8 cellular contexts compared by ENCODE assay signal in genomic region chr19:6198896-6199239, GRCh38.
DNase-seq lines count a peak whose midpoint lies in the region; ATAC-seq, FAIRE-seq and TF ChIP-seq lines count a peak whose summit lies in the region.

No MANE protein-coding gene starts in this region.

- POLR2A ChIA-PET in HEK293T (lab: Yijun Ruan, JAX) (interaction anchor here (1.2 kb wide), 1 partner anchor 11 kb away, joined by 4 read pairs; no protein-coding TSS in a partner anchor), HepG2 (lab: Yijun Ruan, JAX) (interaction anchor here (0.7 to 1.5 kb wide), 2 partner anchors 33 to 173 kb away, joined by 3 to 7 read pairs; partner anchors contain the start of gene ALKBH7)

- peak overlapping the region; percentile 82 to 98 (median 86) for H3K4me3 ChIP-seq in HepG2 (replicated peaks in 1 of 3; ENCODE audit: insufficient read depth in 1 of 3, low read depth in 2 of 3, low read length in 3 of 3)
- H3K4me3 ChIP-seq in transverse colon, result peak overlapping the region; percentile 45 to 84 (median 52)
- H3K4me3 ChIP-seq in aorta (ENCODE audit: low read length in 2 of 2), result peak overlapping the region in 1 of 2 donors; percentile 5

- TF ChIP-seq CTCF in CD14-positive monocyte (IDR thresholded peaks at IDR 0.05) (no peak), HepG2 (CRISPR knock-in tag; IDR thresholded peaks at IDR 0.05) (no peak), transverse colon (IDR thresholded peaks at IDR 0.05) (no peak)

- H3K27me3 Mint-ChIP-seq in CD14-positive monocyte (ENCODE audit: low read depth in 3 of 3), result peaks cover 0 to 4% (median 0%) of the 10 kb centered on the region in 3 donors
- H3K27me3 Mint-ChIP-seq in activated T-helper 17 cell treated with anti-CD3 and anti-CD28 coated beads, Interleukin-2, amount 50 U/mL, for 72 hours, result no peaks in the 10 kb centered on the region

- CTCF ChIA-PET in HEK293T (lab: Yijun Ruan, JAX) (interaction anchor here (1.3 kb wide), 1 partner anchor 20 kb away, joined by 7 read pairs; no protein-coding TSS in a partner anchor), HepG2 (lab: Yijun Ruan, JAX; ENCODE audit: low intra/inter-chr PET ratio, low total read pairs) (no interaction called here)

- H4K20me1 ChIP-seq in HepG2 (ENCODE audit: insufficient read depth, low read length), result no peaks in the 10 kb centered on the region

- H2AFZ ChIP-seq in HepG2 (ENCODE audit: low read length), result no peak overlapping the region

- peak overlapping the region; percentile 80 to 93 (median 88) for H3K27ac Mint-ChIP-seq in CD14-positive monocyte
- peak overlapping the region; percentile 99 for H3K27ac Mint-ChIP-seq in activated T-helper 17 cell treated with anti-CD3 and anti-CD28 coated beads, Interleukin-2, amount 50 U/mL, for 72 hours

- H3K36me3 ChIP-seq in HepG2 (replicated peaks in 1 of 2; ENCODE audit: control insufficient read depth in 1 of 2, insufficient read depth in 2 of 2, low read length in 2 of 2) (no peaks in the 10 kb centered on the region), transverse colon (no peaks in the 10 kb centered on the region), aorta (ENCODE audit: control insufficient read depth in 1 of 2, insufficient read depth in 2 of 2, low read length in 1 of 2) (no peaks in the 10 kb centered on the region)

- in situ Hi-C loops in HepG2 (cut with HindIII; ENCODE audit: extremely low pct_ligation_motif_present, low pct_unique_long_range_greater_than_20kb), result no loop called here
- in situ Hi-C loops in transverse colon (cut with MboI; ENCODE audit: low pct_ligation_motif_present in 1 of 4, low pct_unique_long_range_greater_than_20kb in 1 of 4, low sequenced_read_pairs in 3 of 4), result loop anchor here in 1 of 4 donors (25.0 kb wide), 1 partner anchor 88 kb away; the partner anchor contains the start of gene MLLT1

- no peaks in the 10 kb centered on the region for H3K9me3 ChIP-seq in HepG2 (ENCODE audit: low read length)
- no peaks in the 10 kb centered on the region for H3K9me3 ChIP-seq in transverse colon
- H3K9me3 ChIP-seq in aorta (ENCODE audit: control insufficient read depth, low read length), result no peaks in the 10 kb centered on the region

- peak; percentile 1 for ATAC-seq in activated T-helper 17 cell treated with anti-CD3 and anti-CD28 coated beads, Interleukin-2, amount 50 U/mL, for 72 hours (replicated peaks)
- ATAC-seq in HepG2 (no peak; the same call in 2 of the 3 replicates), aorta (ENCODE audit: low FRiP score) (no peak)

- peaks cover 8 to 10% of the 10 kb centered on the region in 2 donors for H3K36me3 Mint-ChIP-seq in CD14-positive monocyte
- H3K36me3 Mint-ChIP-seq in activated T-helper 17 cell treated with anti-CD3 and anti-CD28 coated beads, Interleukin-2, amount 50 U/mL, for 72 hours (ENCODE audit: low read depth), result peaks cover 17% of the 10 kb centered on the region

- peaks cover 0 to 26% (median 10%) of the 10 kb centered on the region in 7 donors for H3K9me3 Mint-ChIP-seq in CD14-positive monocyte
- no peaks in the 10 kb centered on the region for H3K9me3 Mint-ChIP-seq in activated T-helper 17 cell treated with anti-CD3 and anti-CD28 coated beads, Interleukin-2, amount 50 U/mL, for 72 hours

- intact Hi-C loops in CD14-positive monocyte (cut with micrococcal nuclease) (no loop called here), HepG2 (cut with micrococcal nuclease; ENCODE audit: unreplicated experiment) (no loop called here), transverse colon (cut with DNase I; ENCODE audit: low total_unique reads) (no loop called here), aorta (cut with DNase I) (no loop called here)

- peak overlapping the region; percentile 92 for H3K9ac ChIP-seq in HepG2 (ENCODE audit: insufficient read depth, low read depth, low read length)

- BruUV-seq in HepG2 (replicated peaks; lab: Mats Ljungman, UMichigan), result TSS peak; percentile 88

- H3K4me3 Mint-ChIP-seq in CD14-positive monocyte, result peak overlapping the region; percentile 90 to 91
- peak overlapping the region; percentile 100 for H3K4me3 Mint-ChIP-seq in activated T-helper 17 cell treated with anti-CD3 and anti-CD28 coated beads, Interleukin-2, amount 50 U/mL, for 72 hours

- peaks cover 38% of the 10 kb centered on the region for H3K4me1 ChIP-seq in HepG2 (ENCODE audit: insufficient read depth, low read length)
- H3K4me1 ChIP-seq in transverse colon, result peaks cover 8 to 15% (median 13%) of the 10 kb centered on the region in 4 donors
- H3K4me1 ChIP-seq in aorta (ENCODE audit: control insufficient read depth in 1 of 2, insufficient read depth in 2 of 2, low read length in 2 of 2), result no peaks in the 10 kb centered on the region

- H3K4me2 ChIP-seq in HepG2 (ENCODE audit: low read depth, low read length), result peak overlapping the region; percentile 89

- peak; percentile 40 for DNase-seq in CD14-positive monocyte (ENCODE audit: low spot score)
- no peak for DNase-seq in HEK293T (ENCODE audit: extremely low spot score)
- DNase-seq in HepG2 (ENCODE audit: low spot score), result no peak
- DNase-seq in transverse colon, result no peak
- no peak for DNase-seq in SKM-1 treated with dmso at 0.1 percent for 144 hours (lab: John Stamatoyannopoulos, UW; ENCODE audit: unreplicated experiment)
- DNase-seq in dedifferentiated amniotic fluid mesenchymal stem cell (ENCODE audit: extremely low spot score), result no peak
- no peak for DNase-seq in aorta

- H3K79me2 ChIP-seq in HepG2 (ENCODE audit: insufficient read depth, low read length), result peaks cover 12% of the 10 kb centered on the region

- H3K4me1 Mint-ChIP-seq in CD14-positive monocyte, result peaks cover 13% of the 10 kb centered on the region
- H3K4me1 Mint-ChIP-seq in activated T-helper 17 cell treated with anti-CD3 and anti-CD28 coated beads, Interleukin-2, amount 50 U/mL, for 72 hours, result peaks cover 14% of the 10 kb centered on the region

- H3K27me3 ChIP-seq in HepG2 (ENCODE audit: control insufficient read depth in 1 of 2, insufficient read depth in 2 of 2, low read length in 2 of 2) (no peaks in the 10 kb centered on the region), transverse colon (no peaks in the 10 kb centered on the region), aorta (ENCODE audit: control insufficient read depth in 1 of 2, insufficient read depth in 2 of 2, low read length in 1 of 2) (no peaks in the 10 kb centered on the region)

- no peak for TF ChIP-seq EP300 in HepG2 (IDR thresholded peaks at IDR 0.05; ENCODE audit: low read depth in 2 of 2, low read length in 2 of 2)
- no peak for TF ChIP-seq EP300 in HepG2 (CRISPR knock-in tag; IDR thresholded peaks at IDR 0.05; ENCODE audit: borderline replicate concordance)
- no peak for TF ChIP-seq EP300 in transverse colon (IDR thresholded peaks at IDR 0.05; ENCODE audit: low read depth)

- TF ChIP-seq RAD21 in HepG2 (CRISPR knock-in tag; IDR thresholded peaks at IDR 0.05), result no peak

- H3K27ac ChIP-seq in HepG2 (ENCODE audit: extremely low read length, insufficient read depth, low read length) (peak overlapping the region; percentile 53), transverse colon (peak overlapping the region in 3 of 4 donors; percentile 55 to 75 (median 72)), aorta (ENCODE audit: low read depth in 1 of 2, low read length in 2 of 2) (no peak overlapping the region)

- no peak for FAIRE-seq in HepG2 (lab: Jason Lieb, UNC)

- 7% methylated on average over 8 of the region's 8 CpGs for WGBS in HepG2 (ENCODE audit: low lambda C conversion rate)
- WGBS in transverse colon (ENCODE audit: low coverage in 1 of 2), 2 donors, result 28% methylated on average over 8 of the region's 8 CpGs; no CpG with 5 or more reads in 1 of the 2 donors
- 13 to 36% methylated on average over 7 to 8 of the region's 8 CpGs for WGBS in aorta, 2 donors

- TF ChIP-seq POLR2A in HepG2 (IDR thresholded peaks at IDR 0.05; ENCODE audit: insufficient read depth in 1 of 2, low read depth in 2 of 2, low read length in 2 of 2) (no peak), transverse colon (IDR thresholded peaks at IDR 0.05) (no peak)

TF ChIP-seq in HEK293T, 16 proteins besides CTCF, POLR2A, EP300 and RAD21:
- no peak for TF ChIP-seq PKNOX1 (IDR thresholded peaks at IDR 0.05)
- peak; percentile 64 for TF ChIP-seq ZNF384 (IDR thresholded peaks at IDR 0.05)
- no peak for TF ChIP-seq ELF4 (IDR thresholded peaks at IDR 0.05)

TF ChIP-seq in HepG2, 621 proteins besides CTCF, POLR2A, EP300 and RAD21 (continues in another document):
- TF ChIP-seq ZXDC (CRISPR knock-in tag; IDR thresholded peaks at IDR 0.05) (peak; percentile 64; the same call in 1 of the 2 replicates), E2F5 (CRISPR knock-in tag; conservative IDR thresholded peaks at IDR 0.05) (no peak), HOXA3 (CRISPR knock-in tag; IDR thresholded peaks at IDR 0.05) (no peak), ATF5 (CRISPR knock-in tag; IDR thresholded peaks at IDR 0.05; ENCODE audit: low read depth) (0 out of 2 replicates have a peak, but pooled peaks have one; percentile 30)

Comparison
In these comparisons a context has a peak if more than half of its experiments do, and no peak if none do; other contexts are left out.
1. H3K27ac ChIP-seq: peak in HepG2 (single experiment) and transverse colon (3 of 4); none in aorta (0 of 2).